In genomic region chr11:27100534-27100933, GRCh38 we compare ENCODE assay signal across 20 cellular contexts. TPM values are rescaled to one million over a fixed set of nuclear protein-coding genes. Genes with fewer than 3 reads are reported as not detected.
DNase-seq lines count a peak whose midpoint lies in the region; ATAC-seq, FAIRE-seq and TF ChIP-seq lines count a peak whose summit lies in the region.
"Had no signal": no experiment of that assay in that cellular context is flagged by ENCODE, and none has a peak within 500 bp of the region (broad histone marks: within the 10 kb centered on the region; RNA-seq: fewer than 3 reads in every experiment).

No MANE protein-coding gene starts in this region.

- no peak overlapping the region for H3K4me2 ChIP-seq in astrocyte (ENCODE audit: low read length)

- no peaks in the 10 kb centered on the region for H3K27me3 Mint-ChIP-seq in astrocyte (ENCODE audit: low read depth, unreplicated experiment)
- H3K27me3 Mint-ChIP-seq: activated CD4-positive, alpha-beta T cell treated with anti-CD3 and anti-CD28 coated beads, Interleukin-2, amount 10 ng/mL, durations not matched to agents 24 days and 14 days; central memory CD8-positive, alpha-beta T cell had no signal

- no peaks in the 10 kb centered on the region for H3K9me3 ChIP-seq in astrocyte (ENCODE audit: insufficient read depth, low read depth, low read length)
- H3K9me3 ChIP-seq: heart left ventricle had no signal

- H2AFZ ChIP-seq in astrocyte (ENCODE audit: low read depth, low read length) = no peak overlapping the region

- DNase-seq in NCI-H748 (lab: John Stamatoyannopoulos, UW; ENCODE audit: unreplicated experiment) (peak; percentile 81), NCI-H748 treated with DMSO at 0.1 percent for 48 hours (lab: John Stamatoyannopoulos, UW) (no peak), NCI-H2029 treated with DMSO at 0.1 percent for 48 hours (lab: John Stamatoyannopoulos, UW) (peak; percentile 70), astrocyte (ENCODE audit: low read depth) (peak; percentile 52), renal cortical epithelial cell (ENCODE audit: low read depth) (peak; percentile 21), urothelium cell line (ENCODE audit: low spot score) (no peak)
- DNase-seq: activated CD4-positive, alpha-beta T cell treated with anti-CD3 and anti-CD28 coated beads, Interleukin-2, amount 10 ng/mL, durations not matched to agents 24 days and 14 days; C1 segment of cervical spinal cord; DND-41; heart left ventricle; NCI-H226; nucleus accumbens; SHP77 treated with DMSO at 0.1 percent for 48 hours; T-helper 1 cell had no signal

- TF ChIP-seq CTCF in astrocyte (IDR thresholded peaks at IDR 0.05; ENCODE audit: insufficient read depth, low read depth, low read length) = no peak

- H3K4me3 ChIP-seq in astrocyte (ENCODE audit: insufficient read depth, low read depth, low read length) = no peak overlapping the region
- H3K4me3 ChIP-seq: heart left ventricle, K562, lung had no signal

- H3K9me3 Mint-ChIP-seq in astrocyte (ENCODE audit: unreplicated experiment) = no peaks in the 10 kb centered on the region
- H3K9me3 Mint-ChIP-seq: activated CD4-positive, alpha-beta T cell treated with anti-CD3 and anti-CD28 coated beads, Interleukin-2, amount 10 ng/mL, durations not matched to agents 24 days and 14 days had no signal

- H3K27ac ChIP-seq in astrocyte (ENCODE audit: low read depth, low read length) = no peak overlapping the region
- H3K27ac ChIP-seq: heart left ventricle had no signal

- H4K20me1 ChIP-seq in astrocyte (ENCODE audit: insufficient read depth, low read length) = no peaks in the 10 kb centered on the region

- peaks cover 2% of the 10 kb centered on the region for H3K36me3 Mint-ChIP-seq in astrocyte (ENCODE audit: low read depth, unreplicated experiment)

- H3K4me1 Mint-ChIP-seq in astrocyte (ENCODE audit: low read depth, unreplicated experiment) = no peaks in the 10 kb centered on the region
- H3K4me1 Mint-ChIP-seq: activated CD4-positive, alpha-beta T cell treated with anti-CD3 and anti-CD28 coated beads, Interleukin-2, amount 10 ng/mL, durations not matched to agents 24 days and 14 days; central memory CD8-positive, alpha-beta T cell had no signal

- H3K79me2 ChIP-seq in astrocyte (ENCODE audit: insufficient read depth, low read length) = no peaks in the 10 kb centered on the region

- no peak overlapping the region for H3K4me3 Mint-ChIP-seq in astrocyte (ENCODE audit: unreplicated experiment)
- H3K4me3 Mint-ChIP-seq: activated CD4-positive, alpha-beta T cell treated with anti-CD3 and anti-CD28 coated beads, Interleukin-2, amount 10 ng/mL, durations not matched to agents 24 days and 14 days; central memory CD8-positive, alpha-beta T cell had no signal

- no peak overlapping the region for H3K9ac ChIP-seq in astrocyte (ENCODE audit: low read length)

- ATAC-seq in GM18870 (IDR thresholded peaks at IDR 0.05; ENCODE audit: unreplicated experiment) = no peak
- ATAC-seq in HG03439 (IDR thresholded peaks at IDR 0.05; ENCODE audit: unreplicated experiment) = no peak
- ATAC-seq: K562 had no signal

- no peaks in the 10 kb centered on the region for H3K27me3 ChIP-seq in astrocyte (ENCODE audit: insufficient read depth, low read length)
- H3K27me3 ChIP-seq: heart left ventricle had no signal

- H3K27ac Mint-ChIP-seq in astrocyte (ENCODE audit: unreplicated experiment) = no peak overlapping the region
- H3K27ac Mint-ChIP-seq: activated CD4-positive, alpha-beta T cell treated with anti-CD3 and anti-CD28 coated beads, Interleukin-2, amount 10 ng/mL, durations not matched to agents 24 days and 14 days had no signal

- FAIRE-seq in astrocyte (lab: Jason Lieb, UNC) = no peak
- FAIRE-seq in urothelium cell line (lab: Jason Lieb, UNC) = no peak
- FAIRE-seq: K562 had no signal

- no peaks in the 10 kb centered on the region for H3K36me3 ChIP-seq in astrocyte (ENCODE audit: insufficient read depth, low read length)
- H3K36me3 ChIP-seq: heart left ventricle had no signal

- no peaks in the 10 kb centered on the region for H3K4me1 ChIP-seq in astrocyte (ENCODE audit: insufficient read depth, low read length)

RNA-seq across cellular contexts. Expression of gene BBOX1, which starts 59.9 kb away (rescaled TPM):
- total RNA-seq in astrocyte = 0.39 and 0.62 TPM in 2 replicates
- 4.0 TPM in 1 of 2 replicates, not detected in the other for total RNA-seq in renal cortical epithelial cell
- total RNA-seq: activated CD4-positive, alpha-beta T cell treated with anti-CD3 and anti-CD28 coated beads, Interleukin-2, amount 10 ng/mL, durations not matched to agents 24 days and 14 days; K562; right cardiac atrium had no signal

Comparison
In these comparisons a context has a peak if more than half of its experiments do, and no peak if none do; other contexts are left out.
1. DNase-seq: peak in NCI-H748 (single experiment), NCI-H2029 treated with DMSO at 0.1 percent for 48 hours (single experiment), astrocyte (single experiment) and renal cortical epithelial cell (single experiment); none in NCI-H748 treated with DMSO at 0.1 percent for 48 hours (single experiment) and urothelium cell line (single experiment).